Comparison of ENCODE assay signal across 18 cellular contexts in genomic region chr4:98633159-98633558, GRCh38. TPM values are rescaled to one million over a fixed set of nuclear protein-coding genes. Genes with fewer than 3 reads are reported as not detected.
A peak's percentile ranks its signal among the peaks of the same experiment; 100 is the strongest.
DNase-seq lines count a peak whose midpoint lies in the region; ATAC-seq and TF ChIP-seq lines count a peak whose summit lies in the region.
"Had no signal": no experiment of that assay in that cellular context is flagged by ENCODE, and none has a peak within 500 bp of the region (broad histone marks: within the 10 kb centered on the region; RNA-seq: fewer than 3 reads in every experiment).

No MANE protein-coding gene starts in this region.

- no peak for TF ChIP-seq CTCF in PC-3 (conservative IDR thresholded peaks at IDR 0.05; ENCODE audit: low read depth, low read length)

- H3K27ac ChIP-seq in PC-3 (ENCODE audit: low read length), result no peak overlapping the region
- H3K27ac ChIP-seq in cingulate gyrus (ENCODE audit: low read depth, low read length), result peak overlapping the region; percentile 33
- H3K27ac ChIP-seq in substantia nigra (ENCODE audit: low read depth, low read length, poor library complexity, severe bottlenecking), result peak overlapping the region; percentile 10
- H3K27ac ChIP-seq: BLaER1 had no signal

- H3K36me3 ChIP-seq in PC-3 (ENCODE audit: low read depth, low read length), result no peaks in the 10 kb centered on the region
- H3K36me3 ChIP-seq: BE2C, BLaER1 had no signal

- H3K4me1 ChIP-seq in PC-3 (ENCODE audit: insufficient read depth, low read length), result peaks cover 11% of the 10 kb centered on the region; the same call in 1 of the 2 replicates
- H3K4me1 ChIP-seq: BE2C, BLaER1 had no signal

- intact Hi-C loops in PC-3 (cut with micrococcal nuclease), result no loop called here

- DNase-seq in PC-3 (no peak), substantia nigra (lab: John Stamatoyannopoulos, UW) (no peak)
- no peak for DNase-seq in activated CD4-positive, alpha-beta T cell treated with anti-CD3 and anti-CD28 coated beads, Interleukin-2, amount 50 U/mL, for 1 hour
- no peak for DNase-seq in central memory CD4-positive, alpha-beta T cell
- DNase-seq: 8988T; ACHN; BE2C; C1 segment of cervical spinal cord; Calu3; CD4-positive, alpha-beta memory T cell; CD4-positive, CD25-positive, alpha-beta regulatory T cell; CD8-positive, alpha-beta memory T cell; COR-L47; DMS79 treated with DMSO at 0.1 percent for 48 hours; GF-D8 had no signal

- H2AFZ ChIP-seq in PC-3 (ENCODE audit: low read length), result no peak overlapping the region

- H3F3A ChIP-seq in PC-3 (ENCODE audit: low read length, unreplicated experiment), result no peaks in the 10 kb centered on the region

- no peaks in the 10 kb centered on the region for H3K9me3 ChIP-seq in PC-3 (ENCODE audit: low read length)
- H3K9me3 ChIP-seq: BE2C, BLaER1 had no signal

- ATAC-seq in PC-3 (peak; percentile 67), HG03565 (IDR thresholded peaks at IDR 0.05; ENCODE audit: unreplicated experiment) (no peak)

- POLR2A ChIA-PET in PC-3 (lab: Charles Lee; ENCODE audit: unreplicated experiment), result no interaction called here

- CTCF ChIA-PET in PC-3 (lab: Charles Lee), result no interaction called here

- no peaks in the 10 kb centered on the region for H3K27me3 ChIP-seq in PC-3 (ENCODE audit: low read length)
- H3K27me3 ChIP-seq: BE2C, BLaER1 had no signal

- H4K20me1 ChIP-seq in PC-3 (ENCODE audit: low read length), result no peaks in the 10 kb centered on the region
- H4K20me1 ChIP-seq: BLaER1 had no signal

- H3K9ac ChIP-seq in PC-3 (ENCODE audit: low read length), result no peak overlapping the region
- H3K9ac ChIP-seq: BLaER1 had no signal

- H3K9me2 ChIP-seq in PC-3 (replicated peaks; ENCODE audit: low read length), result no peaks in the 10 kb centered on the region

- H3K4me2 ChIP-seq in PC-3 (ENCODE audit: low read length), result no peak overlapping the region
- H3K4me2 ChIP-seq: BLaER1 had no signal

- peaks cover 100% of the 10 kb centered on the region for H3K79me2 ChIP-seq in PC-3 (ENCODE audit: low read length)

- BruUV-seq in PC-3 (replicated peaks; lab: Mats Ljungman, UMichigan), result no TSS peak

- H3K4me3 ChIP-seq in PC-3 (ENCODE audit: low read length), result no peak overlapping the region
- H3K4me3 ChIP-seq: BLaER1 had no signal

RNA-seq across cellular contexts. Expression of gene TSPAN5, which starts 25.3 kb away (rescaled TPM):
- total RNA-seq in PC-3 (2014; rRNA removed), result 41.8 and 50.3 TPM in 2 replicates
